ENCODE assay signal across 8 cellular contexts in genomic region chr12:119659289-119659897, GRCh38. TPM values are rescaled to one million over a fixed set of nuclear protein-coding genes. Genes with fewer than 3 reads are reported as not detected.
DNase-seq lines count a peak whose midpoint lies in the region; ATAC-seq and TF ChIP-seq lines count a peak whose summit lies in the region.

No MANE protein-coding gene starts in this region.

- intact Hi-C loops in Caco-2 (cut with micrococcal nuclease; ENCODE audit: unreplicated experiment), result loop anchor here (1.0 to 5.0 kb wide), 2 partner anchors 8 to 243 kb away; no protein-coding TSS in a partner anchor

- H3K4me1 ChIP-seq in Caco-2, result no peaks in the 10 kb centered on the region

- H3K4me3 ChIP-seq in Caco-2 (ENCODE audit: low read depth, low read length), result no peak overlapping the region

- ATAC-seq in GM21367 (IDR thresholded peaks at IDR 0.05; ENCODE audit: unreplicated experiment) (peak; percentile 49), GM19455 (IDR thresholded peaks at IDR 0.05; ENCODE audit: unreplicated experiment) (no peak), HG03280 (IDR thresholded peaks at IDR 0.05; ENCODE audit: unreplicated experiment) (no peak)

- BruUV-seq in Caco-2 (replicated peaks; lab: Mats Ljungman, UMichigan), result no TSS peak

- H3K4me1 Mint-ChIP-seq in Caco-2 (ENCODE audit: low read depth, unreplicated experiment), result no peaks in the 10 kb centered on the region

- H3K9me3 Mint-ChIP-seq in Caco-2 (ENCODE audit: unreplicated experiment), result no peaks in the 10 kb centered on the region

- CTCF ChIA-PET in Caco-2 (lab: Charles Lee), result no interaction called here

- H3K27me3 Mint-ChIP-seq in Caco-2 (ENCODE audit: insufficient read depth, unreplicated experiment), result no peaks in the 10 kb centered on the region

- no peaks in the 10 kb centered on the region; the same call in 1 of the 2 replicates for H3K9me3 ChIP-seq in Caco-2

- no peak overlapping the region for H3K4me3 Mint-ChIP-seq in Caco-2 (ENCODE audit: unreplicated experiment)

- POLR2A ChIA-PET in Caco-2 (lab: Charles Lee), result no interaction called here

- TF ChIP-seq CTCF in Caco-2 (IDR thresholded peaks at IDR 0.05; ENCODE audit: insufficient read depth in 1 of 2, low read depth in 1 of 2, low read length in 1 of 2, severe bottlenecking in 1 of 2, unreplicated experiment in 1 of 2), result peak; percentile 57 to 88

- H3K27ac Mint-ChIP-seq in Caco-2 (ENCODE audit: unreplicated experiment), result no peak overlapping the region

- H3K27me3 ChIP-seq in Caco-2 (replicated peaks; ENCODE audit: control insufficient read depth, insufficient read depth, low read length), result no peaks in the 10 kb centered on the region

- H3K36me3 Mint-ChIP-seq in Caco-2 (ENCODE audit: insufficient read depth, unreplicated experiment), result no peaks in the 10 kb centered on the region

- H3K36me3 ChIP-seq in Caco-2 (ENCODE audit: control insufficient read depth, insufficient read depth, low read length), result no peaks in the 10 kb centered on the region

- DNase-seq in Caco-2 (peak in 1 of 2 experiments; percentile 56), NCI-H446 treated with DMSO at 0.1 percent for 48 hours (lab: John Stamatoyannopoulos, UW) (peak; percentile 18), glomerular visceral epithelial cell (ENCODE audit: extremely low spot score) (peak; percentile 17)
- peak; percentile 49 to 55 for DNase-seq in activated T-cell treated with anti-CD3 and anti-CD28 coated beads, Interleukin-2, amount 50 U/mL, for 48 hours
- peak; percentile 30 for DNase-seq in stimulated activated CD4-positive, alpha-beta T cell treated with anti-CD3 and anti-CD28 coated beads, Interleukin-4, amount 100 ng/mL, for 1 hour

RNA-seq across cellular contexts. Expression of gene PRKAB1, which starts 8.5 kb away (rescaled TPM):
- 34.5 and 37.3 TPM in 2 replicates for total RNA-seq in Caco-2 (2022)
